ENCODE assay signal across 21 cellular contexts in genomic region chr17:17843096-17843495, GRCh38. TPM values are rescaled to one million over a fixed set of nuclear protein-coding genes. Genes with fewer than 3 reads are reported as not detected.
DNase-seq lines count a peak whose midpoint lies in the region; ATAC-seq and TF ChIP-seq lines count a peak whose summit lies in the region.
"Had no signal": no experiment of that assay in that cellular context is flagged by ENCODE, and none has a peak within 500 bp of the region (broad histone marks: within the 10 kb centered on the region; RNA-seq: fewer than 3 reads in every experiment).

No MANE protein-coding gene starts in this region.

- no peak overlapping the region for H2BK12ac ChIP-seq in neuronal stem cell (ENCODE audit: low read length)

- H3K9me3 ChIP-seq in left ventricle myocardium inferior (replicated peaks) = no peaks in the 10 kb centered on the region
- no peaks in the 10 kb centered on the region for H3K9me3 ChIP-seq in heart right ventricle
- H3K9me3 ChIP-seq in neuronal stem cell (replicated peaks in 1 of 2; ENCODE audit: control insufficient read depth in 2 of 2, insufficient read depth in 1 of 2, low read depth in 1 of 2, low read length in 2 of 2) = no peaks in the 10 kb centered on the region
- no peaks in the 10 kb centered on the region for H3K9me3 ChIP-seq in vagina
- H3K9me3 ChIP-seq: esophagus muscularis mucosa, ovary had no signal

- H2BK5ac ChIP-seq in neuronal stem cell (ENCODE audit: low read length) = no peak overlapping the region

- H3K9ac ChIP-seq in neuronal stem cell (ENCODE audit: low read depth, low read length, poor library complexity) = no peak overlapping the region

- H2BK15ac ChIP-seq in neuronal stem cell (ENCODE audit: low read length) = no peak overlapping the region

- peak overlapping the region; percentile 88 for H2AK5ac ChIP-seq in neuronal stem cell (ENCODE audit: low read depth, low read length)

- intact Hi-C loops in left ventricle myocardium inferior (cut with micrococcal nuclease) = no loop called here
- intact Hi-C loops in heart right ventricle (cut with DNase I) = no loop called here
- intact Hi-C loops in vagina (cut with DNase I) = no loop called here

- H4K91ac ChIP-seq in neuronal stem cell (ENCODE audit: low read depth, low read length, poor library complexity) = no peak overlapping the region

- no peak overlapping the region for H3K23ac ChIP-seq in neuronal stem cell (ENCODE audit: low read depth, low read length, poor library complexity)

- H3K27me3 ChIP-seq in left ventricle myocardium inferior (ENCODE audit: low read depth) (no peaks in the 10 kb centered on the region), heart right ventricle (no peaks in the 10 kb centered on the region), neuronal stem cell (ENCODE audit: control insufficient read depth in 3 of 3, insufficient read depth in 3 of 3, low read depth in 1 of 3, low read length in 3 of 3) (peaks cover 0 to 3% (median 0%) of the 10 kb centered on the region in 3 experiments), vagina (no peaks in the 10 kb centered on the region)
- H3K27me3 ChIP-seq: esophagus muscularis mucosa, ovary had no signal

- no peak overlapping the region for H4K8ac ChIP-seq in neuronal stem cell (ENCODE audit: low read depth, low read length)

- H3K79me1 ChIP-seq in neuronal stem cell (ENCODE audit: low read depth, low read length) = no peaks in the 10 kb centered on the region

- in situ Hi-C loops in KBM-7 (cut with MboI; ENCODE audit: low pct_unique_long_range_greater_than_20kb, low sequenced_read_pairs) = no loop called here

- WGBS in heart right ventricle, 2 donors = 84 to 85% methylated on average over 4 of the region's 4 CpGs
- no CpG with 5 or more reads among the region's 4 CpGs for WGBS in neuronal stem cell (ENCODE audit: extremely low coverage in 2 of 2, insufficient read length in 2 of 2, insufficient replicate concordance in 1 of 2), 2 donors

- no peak for ATAC-seq in heart right ventricle
- ATAC-seq: activated naive CD4-positive, alpha-beta T cell treated with anti-CD3 and anti-CD28 coated beads, Interleukin-2, amount 50 U/mL, for 72 hours; activated T-cell treated with anti-CD3 and anti-CD28 coated beads, Interleukin-2, amount 50 U/mL, for 72 hours had no signal

- H3K36me3 ChIP-seq in left ventricle myocardium inferior = peaks cover 16% of the 10 kb centered on the region
- H3K36me3 ChIP-seq in heart right ventricle = peaks cover 0 to 28% (median 5%) of the 10 kb centered on the region in 9 donors
- H3K36me3 ChIP-seq in neuronal stem cell (replicated peaks in 1 of 2; ENCODE audit: control insufficient read depth in 2 of 2, insufficient read depth in 2 of 2, low read length in 2 of 2) = no peaks in the 10 kb centered on the region
- peaks cover 0 to 8% of the 10 kb centered on the region in 2 donors for H3K36me3 ChIP-seq in vagina
- H3K36me3 ChIP-seq: ovary had no signal

- no peak for TF ChIP-seq POLR2A in vagina (IDR thresholded peaks at IDR 0.05)

- no peak overlapping the region for H3K4ac ChIP-seq in neuronal stem cell (ENCODE audit: low read length)

- H3K4me2 ChIP-seq in neuronal stem cell (ENCODE audit: insufficient read depth, low read length, poor library complexity, severe bottlenecking) = no peak overlapping the region

- H3K4me3 ChIP-seq in left ventricle myocardium inferior (no peak overlapping the region), heart right ventricle (no peak overlapping the region), epithelial cell of esophagus (ENCODE audit: low read length) (no peak overlapping the region), neuronal stem cell (ENCODE audit: low read length in 2 of 2) (no peak overlapping the region), vagina (no peak overlapping the region)
- H3K4me3 ChIP-seq: coronary artery, esophagus muscularis mucosa, ovary had no signal

- H2AFZ ChIP-seq in neuronal stem cell (ENCODE audit: low read length) = no peak overlapping the region

- peak overlapping the region; percentile 100 for H3K27ac ChIP-seq in left ventricle myocardium inferior (replicated peaks)
- H3K27ac ChIP-seq in heart right ventricle = peak overlapping the region in 5 of 10 donors; percentile 45 to 100 (median 98)
- no peak overlapping the region for H3K27ac ChIP-seq in neuronal stem cell (replicated peaks; ENCODE audit: low read length)
- H3K27ac ChIP-seq in vagina = peak overlapping the region; percentile 97

- H2BK120ac ChIP-seq in neuronal stem cell (ENCODE audit: low read depth, low read length) = peak overlapping the region; percentile 76

- H3K14ac ChIP-seq in neuronal stem cell (ENCODE audit: low read length) = no peak overlapping the region

- no peak for DNase-seq in left ventricle myocardium inferior
- DNase-seq in heart right ventricle = no peak
- peak; percentile 69 for DNase-seq in epithelial cell of esophagus (ENCODE audit: low read depth)
- DNase-seq in neuronal stem cell (ENCODE audit: low spot score) = no peak
- DNase-seq in vagina (ENCODE audit: extremely low spot score in 2 of 2) = no peak
- DNase-seq in NK-92 treated with Interleukin-12 subunit alpha and Interleukin-12 subunit beta, amount 100 ng/mL, for 24 hours (lab: John Stamatoyannopoulos, UW) = no peak
- DNase-seq in Ammon's horn (ENCODE audit: low spot score) = no peak
- DNase-seq in KBM-7 = no peak
- DNase-seq: activated B cell treated with CpG ODN at 0.5 μM for 24 hours; activated CD8-positive, alpha-beta memory T cell treated with anti-CD3 and anti-CD28 coated beads for 24 hours; activated T-cell treated with anti-CD3 and anti-CD28 coated beads, Interleukin-2, amount 50 U/mL, for 72 hours; DMS53; glutamatergic neuron; H7; NCI-H1417 treated with DMSO at 0.1 percent for 48 hours; NCI-H526; stimulated activated CD4-positive, alpha-beta T cell treated with anti-CD3 and anti-CD28 coated beads, Interleukin-2, amount 100 ng/mL, for 24 hours had no signal

- peaks cover 63% of the 10 kb centered on the region for H3K4me1 ChIP-seq in left ventricle myocardium inferior
- H3K4me1 ChIP-seq in heart right ventricle = peaks cover 27 to 55% (median 45%) of the 10 kb centered on the region in 9 donors
- H3K4me1 ChIP-seq in neuronal stem cell (ENCODE audit: control insufficient read depth in 2 of 2, insufficient read depth in 1 of 2, low read depth in 1 of 2, low read length in 2 of 2) = peaks cover 16 to 32% of the 10 kb centered on the region in 2 donors
- H3K4me1 ChIP-seq in vagina = peaks cover 46% of the 10 kb centered on the region

- peak overlapping the region; percentile 69 for H3K18ac ChIP-seq in neuronal stem cell (ENCODE audit: low read length)

- TF ChIP-seq CTCF in left ventricle myocardium inferior (IDR thresholded peaks at IDR 0.05; ENCODE audit: borderline replicate concordance) (no peak), heart right ventricle (IDR thresholded peaks at IDR 0.05) (no peak), epithelial cell of esophagus (IDR thresholded peaks at IDR 0.05; ENCODE audit: insufficient read depth, low read depth, low read length, missing control alignments) (no peak), vagina (IDR thresholded peaks at IDR 0.05) (no peak)

RNA-seq across cellular contexts. Expression of gene SREBF1, which starts 6.3 kb away (rescaled TPM):
- total RNA-seq in left ventricle myocardium inferior (10.2 TPM), heart right ventricle (10 to 100 TPM in 8 of 10 donors, 1 to 10 TPM in 2; 9.0 to 44.1 (median 16.4) TPM), vagina (84.0 TPM)
- 10 to 100 TPM; 49.0 to 61.2 TPM for polyA plus RNA-seq in heart right ventricle
- polyA plus RNA-seq in neuronal stem cell (2013, experiment 1 of 2) = 57.8 TPM
- 61.7 TPM for polyA plus RNA-seq in neuronal stem cell (2013, experiment 2 of 2)
